ENCODE assay signal across 18 cellular contexts in the genomic region with DNA sequence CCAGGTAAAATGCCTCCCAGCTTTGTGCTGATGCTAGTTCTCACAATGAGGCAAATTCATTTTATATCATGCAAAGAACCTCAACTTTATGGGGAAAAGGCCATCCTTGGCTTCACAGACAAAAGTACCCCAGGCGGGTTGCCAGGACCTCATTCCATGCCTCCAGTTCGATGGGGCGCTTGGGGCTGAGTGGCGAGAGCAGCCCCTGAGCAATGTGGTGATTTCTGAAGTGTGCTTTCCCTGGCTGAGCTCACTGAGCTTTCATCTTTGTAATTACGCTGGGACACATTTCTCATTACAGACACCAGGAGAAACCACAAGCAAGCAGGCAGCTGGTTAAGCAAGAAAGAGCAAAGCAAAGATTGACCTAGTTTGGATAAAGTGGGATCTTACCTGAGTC.
"Had no signal": no experiment of that assay in that cellular context is flagged by ENCODE, and none has a peak within 500 bp of the region (broad histone marks: within the 10 kb centered on the region; RNA-seq: fewer than 3 reads in every experiment).

No MANE protein-coding gene starts in this region.

- H3K4me3 ChIP-seq: K562 had no signal

- DNase-seq: MV-4-11, NCI-H1048, NCI-H1105, NCI-H1436 treated with DMSO at 0.1 percent for 48 hours, NCI-H1694, NCI-H187 treated with DMSO at 0.1 percent for 48 hours, NCI-H2029 treated with DMSO at 0.1 percent for 48 hours, NCI-H2171 treated with DMSO at 0.1 percent for 48 hours, NCI-H226, NCI-H446 treated with DMSO at 0.1 percent for 48 hours, NCI-H510A treated with DMSO at 0.1 percent for 48 hours, NCI-H526, NCI-H82, RPMI8226, SHP77, T-helper 1 cell had no signal

- ATAC-seq: K562, SK-N-SH treated with all-trans-retinoic acid at 6 μM for 48 hours had no signal
